Comparison of ENCODE assay signal across 1 cellular context in the genomic region with DNA sequence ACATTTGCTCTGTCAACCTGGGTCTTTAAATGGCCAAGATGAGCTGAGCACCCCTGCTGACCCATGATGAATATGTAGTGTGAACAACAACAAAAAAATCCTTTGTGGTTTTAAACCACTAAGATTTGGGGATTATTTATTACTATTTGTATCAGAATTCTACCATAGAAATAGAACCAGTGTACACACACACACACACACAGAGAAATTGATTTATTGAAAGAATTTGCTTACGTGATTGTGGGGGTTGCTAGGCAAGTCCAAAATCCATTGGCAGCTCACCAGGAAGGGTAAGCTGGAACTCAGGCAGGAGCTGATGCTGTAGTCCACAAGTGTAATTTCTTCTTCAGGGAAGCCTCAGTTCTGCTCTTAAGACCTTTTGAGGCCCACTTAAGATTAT.
TF ChIP-seq lines count a peak whose summit lies in the region.

No MANE protein-coding gene starts in this region.

TF ChIP-seq in SK-N-SH, 30 proteins besides CTCF, POLR2A, EP300 and RAD21 (continued from another document):
- TF ChIP-seq, protein P1, sequence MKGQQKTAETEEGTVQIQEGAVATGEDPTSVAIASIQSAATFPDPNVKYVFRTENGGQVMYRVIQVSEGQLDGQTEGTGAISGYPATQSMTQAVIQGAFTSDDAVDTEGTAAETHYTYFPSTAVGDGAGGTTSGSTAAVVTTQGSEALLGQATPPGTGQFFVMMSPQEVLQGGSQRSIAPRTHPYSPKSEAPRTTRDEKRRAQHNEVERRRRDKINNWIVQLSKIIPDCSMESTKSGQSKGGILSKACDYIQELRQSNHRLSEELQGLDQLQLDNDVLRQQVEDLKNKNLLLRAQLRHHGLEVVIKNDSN (IDR thresholded peaks at IDR 0.05; ENCODE audit: borderline replicate concordance, low read depth): no peak
- no peak for TF ChIP-seq FOXJ3 (CRISPR knock-in tag; IDR thresholded peaks at IDR 0.05)
- TF ChIP-seq, protein P2, sequence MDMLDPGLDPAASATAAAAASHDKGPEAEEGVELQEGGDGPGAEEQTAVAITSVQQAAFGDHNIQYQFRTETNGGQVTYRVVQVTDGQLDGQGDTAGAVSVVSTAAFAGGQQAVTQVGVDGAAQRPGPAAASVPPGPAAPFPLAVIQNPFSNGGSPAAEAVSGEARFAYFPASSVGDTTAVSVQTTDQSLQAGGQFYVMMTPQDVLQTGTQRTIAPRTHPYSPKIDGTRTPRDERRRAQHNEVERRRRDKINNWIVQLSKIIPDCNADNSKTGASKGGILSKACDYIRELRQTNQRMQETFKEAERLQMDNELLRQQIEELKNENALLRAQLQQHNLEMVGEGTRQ (IDR thresholded peaks at IDR 0.05; ENCODE audit: borderline replicate concordance, low read depth, low read length): no peak
- TF ChIP-seq SMC3 (IDR thresholded peaks at IDR 0.05; ENCODE audit: low read depth, low read length): no peak
- TF ChIP-seq NRF1 (IDR thresholded peaks at IDR 0.05; ENCODE audit: low read depth, low read length): no peak
- TF ChIP-seq GABPA (IDR thresholded peaks at IDR 0.05; ENCODE audit: low read depth): no peak
- TF ChIP-seq, protein P3, sequence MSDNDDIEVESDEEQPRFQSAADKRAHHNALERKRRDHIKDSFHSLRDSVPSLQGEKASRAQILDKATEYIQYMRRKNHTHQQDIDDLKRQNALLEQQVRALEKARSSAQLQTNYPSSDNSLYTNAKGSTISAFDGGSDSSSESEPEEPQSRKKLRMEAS (IDR thresholded peaks at IDR 0.05; ENCODE audit: low read depth): no peak
- TF ChIP-seq FOXM1 (IDR thresholded peaks at IDR 0.05; ENCODE audit: low read depth): no peak
- no peak for TF ChIP-seq MEF2A (IDR thresholded peaks at IDR 0.05; ENCODE audit: borderline replicate concordance, low read depth)
- TF ChIP-seq RXRA (IDR thresholded peaks at IDR 0.05; ENCODE audit: borderline replicate concordance, low read depth): no peak
- TF ChIP-seq, protein P4, sequence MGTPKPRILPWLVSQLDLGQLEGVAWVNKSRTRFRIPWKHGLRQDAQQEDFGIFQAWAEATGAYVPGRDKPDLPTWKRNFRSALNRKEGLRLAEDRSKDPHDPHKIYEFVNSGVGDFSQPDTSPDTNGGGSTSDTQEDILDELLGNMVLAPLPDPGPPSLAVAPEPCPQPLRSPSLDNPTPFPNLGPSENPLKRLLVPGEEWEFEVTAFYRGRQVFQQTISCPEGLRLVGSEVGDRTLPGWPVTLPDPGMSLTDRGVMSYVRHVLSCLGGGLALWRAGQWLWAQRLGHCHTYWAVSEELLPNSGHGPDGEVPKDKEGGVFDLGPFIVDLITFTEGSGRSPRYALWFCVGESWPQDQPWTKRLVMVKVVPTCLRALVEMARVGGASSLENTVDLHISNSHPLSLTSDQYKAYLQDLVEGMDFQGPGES (IDR thresholded peaks at IDR 0.05; ENCODE audit: low read depth, low read length): no peak
- TF ChIP-seq YY1 (IDR thresholded peaks at IDR 0.05; ENCODE audit: low read depth): no peak
- no peak for TF ChIP-seq ELF1 (IDR thresholded peaks at IDR 0.05)
TF ChIP-seq in SK-N-SH: peak in this region for 0.
